In the genomic region with DNA sequence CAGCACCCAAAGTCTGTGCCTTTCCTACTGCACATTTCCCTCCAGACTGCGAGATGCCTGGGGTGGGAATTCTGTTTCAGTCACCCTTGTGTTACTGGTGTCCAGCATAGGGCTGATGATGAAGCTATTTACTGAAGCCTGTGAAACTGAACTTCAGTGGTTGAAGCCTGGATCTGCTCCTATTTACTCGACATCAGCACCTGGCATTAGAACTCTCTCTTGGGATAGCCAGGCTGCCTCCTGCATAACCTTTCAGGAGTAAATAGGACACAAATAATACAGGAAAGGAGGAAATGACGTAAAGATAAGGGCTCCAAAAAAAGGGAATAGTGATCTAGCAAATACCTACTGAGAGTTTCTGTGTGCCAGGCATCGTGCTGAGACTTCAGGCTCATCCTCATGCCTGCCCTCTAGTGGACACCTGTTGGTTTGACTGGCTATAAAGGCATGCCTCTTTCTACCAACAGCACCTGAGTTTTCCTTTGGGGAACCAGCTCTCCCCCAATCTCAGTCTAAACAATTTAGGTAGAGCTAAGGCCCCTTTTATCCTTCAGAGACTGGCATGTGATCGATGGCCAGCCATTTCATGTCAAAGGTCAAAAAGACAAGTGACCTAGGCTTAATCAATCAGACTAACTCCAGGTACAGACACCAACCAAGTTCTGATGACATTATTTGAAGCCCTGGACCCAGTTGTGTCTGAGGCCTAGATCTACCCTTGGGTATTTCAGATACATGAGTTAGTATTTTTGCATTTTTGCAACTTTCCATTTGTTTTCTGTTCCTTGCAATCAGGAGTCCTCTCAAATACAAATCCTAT, we compare ENCODE assay signal across 9 cellular contexts.
DNase-seq lines count a peak whose midpoint lies in the region; ATAC-seq and TF ChIP-seq lines count a peak whose summit lies in the region.
"Had no signal": no experiment of that assay in that cellular context is flagged by ENCODE, and none has a peak within 500 bp of the region (broad histone marks: within the 10 kb centered on the region; RNA-seq: fewer than 3 reads in every experiment).

No MANE protein-coding gene starts in this region.

- DNase-seq in NCI-H510A treated with DMSO at 0.1 percent for 48 hours (lab: John Stamatoyannopoulos, UW) (peak; percentile 39), NCI-H510A (lab: John Stamatoyannopoulos, UW) (no peak), left ventricle myocardium inferior (no peak), NCI-H1694 (lab: John Stamatoyannopoulos, UW) (no peak)
- DNase-seq in activated CD4-positive, alpha-beta T cell treated with anti-CD3 and anti-CD28 coated beads, Interleukin-2, amount 50 U/mL, for 48 hours, result peak; percentile 45 to 46
- peak; percentile 53 for DNase-seq in stimulated activated naive CD8-positive, alpha-beta T cell treated with anti-CD3 and anti-CD28 coated beads, Interleukin-15, Interleukin-2, amounts not matched to agents 100 U/mL and 50 U/mL, for 24 hours

- peak; percentile 76 for TF ChIP-seq CTCF in left ventricle myocardium inferior (IDR thresholded peaks at IDR 0.05; ENCODE audit: borderline replicate concordance)

- no peak overlapping the region for H3K4me3 ChIP-seq in left ventricle myocardium inferior

- H3K9me3 ChIP-seq in left ventricle myocardium inferior (replicated peaks), result no peaks in the 10 kb centered on the region
- H3K9me3 ChIP-seq: neutrophil had no signal

- H3K36me3 ChIP-seq in left ventricle myocardium inferior, result no peaks in the 10 kb centered on the region
- H3K36me3 ChIP-seq: neutrophil had no signal

- peak; percentile 81 for ATAC-seq in HG03159 (IDR thresholded peaks at IDR 0.05; ENCODE audit: unreplicated experiment)
- ATAC-seq in stimulated activated naive CD8-positive, alpha-beta T cell treated with anti-CD3 and anti-CD28 coated beads, Interleukin-15, Interleukin-2, amounts not matched to agents 100 U/mL and 50 U/mL, for 24 hours, result peak; percentile 57
- ATAC-seq in HG02870 (IDR thresholded peaks at IDR 0.05; ENCODE audit: unreplicated experiment), result no peak

- H3K27ac ChIP-seq in left ventricle myocardium inferior (replicated peaks), result no peak overlapping the region
- H3K27ac ChIP-seq: neutrophil had no signal

- peaks cover 8% of the 10 kb centered on the region for H3K4me1 ChIP-seq in left ventricle myocardium inferior

- intact Hi-C loops in left ventricle myocardium inferior (cut with micrococcal nuclease), result no loop called here

- H3K27me3 ChIP-seq in left ventricle myocardium inferior (ENCODE audit: low read depth), result no peaks in the 10 kb centered on the region
- H3K27me3 ChIP-seq: neutrophil had no signal

Comparison
In these comparisons a context has a peak if more than half of its experiments do, and no peak if none do; other contexts are left out.
1. DNase-seq: peak in NCI-H510A treated with DMSO at 0.1 percent for 48 hours (single experiment), activated CD4-positive, alpha-beta T cell treated with anti-CD3 and anti-CD28 coated beads, Interleukin-2, amount 50 U/mL, for 48 hours (2 of 2) and stimulated activated naive CD8-positive, alpha-beta T cell treated with anti-CD3 and anti-CD28 coated beads, Interleukin-15, Interleukin-2, amounts not matched to agents 100 U/mL and 50 U/mL, for 24 hours (single experiment); none in NCI-H510A (single experiment), left ventricle myocardium inferior (single experiment) and NCI-H1694 (single experiment).